1 cellular context compared by ENCODE assay signal in the genomic region with DNA sequence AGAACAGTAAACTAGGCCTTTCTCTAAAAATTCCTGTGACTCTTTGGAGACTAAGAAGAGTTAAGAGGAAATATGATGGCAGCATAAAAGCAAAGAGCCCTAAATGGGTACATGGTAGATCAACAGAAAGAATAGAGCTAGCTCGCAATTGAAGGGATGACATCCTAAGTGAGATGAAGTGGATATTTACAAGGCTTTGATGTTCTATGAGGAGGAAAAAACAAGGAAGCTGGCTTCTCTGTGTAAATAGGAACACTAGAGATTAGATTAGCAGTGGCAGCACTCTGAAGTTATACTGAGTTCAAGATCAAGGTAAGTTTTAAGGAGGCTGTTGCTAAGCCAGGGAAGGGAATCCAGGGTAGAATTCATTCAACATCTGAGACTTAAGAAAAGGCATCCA.
TF ChIP-seq lines count a peak whose summit lies in the region.

No MANE protein-coding gene starts in this region.

TF ChIP-seq in HepG2, 621 proteins besides CTCF, POLR2A, EP300 and RAD21 (continued from another document and continues in another):
- TF ChIP-seq, protein P1, sequence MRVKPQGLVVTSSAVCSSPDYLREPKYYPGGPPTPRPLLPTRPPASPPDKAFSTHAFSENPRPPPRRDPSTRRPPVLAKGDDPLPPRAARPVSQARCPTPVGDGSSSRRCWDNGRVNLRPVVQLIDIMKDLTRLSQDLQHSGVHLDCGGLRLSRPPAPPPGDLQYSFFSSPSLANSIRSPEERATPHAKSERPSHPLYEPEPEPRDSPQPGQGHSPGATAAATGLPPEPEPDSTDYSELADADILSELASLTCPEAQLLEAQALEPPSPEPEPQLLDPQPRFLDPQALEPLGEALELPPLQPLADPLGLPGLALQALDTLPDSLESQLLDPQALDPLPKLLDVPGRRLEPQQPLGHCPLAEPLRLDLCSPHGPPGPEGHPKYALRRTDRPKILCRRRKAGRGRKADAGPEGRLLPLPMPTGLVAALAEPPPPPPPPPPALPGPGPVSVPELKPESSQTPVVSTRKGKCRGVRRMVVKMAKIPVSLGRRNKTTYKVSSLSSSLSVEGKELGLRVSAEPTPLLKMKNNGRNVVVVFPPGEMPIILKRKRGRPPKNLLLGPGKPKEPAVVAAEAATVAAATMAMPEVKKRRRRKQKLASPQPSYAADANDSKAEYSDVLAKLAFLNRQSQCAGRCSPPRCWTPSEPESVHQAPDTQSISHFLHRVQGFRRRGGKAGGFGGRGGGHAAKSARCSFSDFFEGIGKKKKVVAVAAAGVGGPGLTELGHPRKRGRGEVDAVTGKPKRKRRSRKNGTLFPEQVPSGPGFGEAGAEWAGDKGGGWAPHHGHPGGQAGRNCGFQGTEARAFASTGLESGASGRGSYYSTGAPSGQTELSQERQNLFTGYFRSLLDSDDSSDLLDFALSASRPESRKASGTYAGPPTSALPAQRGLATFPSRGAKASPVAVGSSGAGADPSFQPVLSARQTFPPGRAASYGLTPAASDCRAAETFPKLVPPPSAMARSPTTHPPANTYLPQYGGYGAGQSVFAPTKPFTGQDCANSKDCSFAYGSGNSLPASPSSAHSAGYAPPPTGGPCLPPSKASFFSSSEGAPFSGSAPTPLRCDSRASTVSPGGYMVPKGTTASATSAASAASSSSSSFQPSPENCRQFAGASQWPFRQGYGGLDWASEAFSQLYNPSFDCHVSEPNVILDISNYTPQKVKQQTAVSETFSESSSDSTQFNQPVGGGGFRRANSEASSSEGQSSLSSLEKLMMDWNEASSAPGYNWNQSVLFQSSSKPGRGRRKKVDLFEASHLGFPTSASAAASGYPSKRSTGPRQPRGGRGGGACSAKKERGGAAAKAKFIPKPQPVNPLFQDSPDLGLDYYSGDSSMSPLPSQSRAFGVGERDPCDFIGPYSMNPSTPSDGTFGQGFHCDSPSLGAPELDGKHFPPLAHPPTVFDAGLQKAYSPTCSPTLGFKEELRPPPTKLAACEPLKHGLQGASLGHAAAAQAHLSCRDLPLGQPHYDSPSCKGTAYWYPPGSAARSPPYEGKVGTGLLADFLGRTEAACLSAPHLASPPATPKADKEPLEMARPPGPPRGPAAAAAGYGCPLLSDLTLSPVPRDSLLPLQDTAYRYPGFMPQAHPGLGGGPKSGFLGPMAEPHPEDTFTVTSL (CRISPR knock-in tag; IDR thresholded peaks at IDR 0.05; ENCODE audit: borderline replicate concordance) = no peak
- no peak for TF ChIP-seq IRX3 (CRISPR knock-in tag; IDR thresholded peaks at IDR 0.05; ENCODE audit: borderline replicate concordance, low read depth)
- no peak for TF ChIP-seq NKX3-1 (CRISPR knock-in tag; IDR thresholded peaks at IDR 0.05)
- TF ChIP-seq, protein P2, sequence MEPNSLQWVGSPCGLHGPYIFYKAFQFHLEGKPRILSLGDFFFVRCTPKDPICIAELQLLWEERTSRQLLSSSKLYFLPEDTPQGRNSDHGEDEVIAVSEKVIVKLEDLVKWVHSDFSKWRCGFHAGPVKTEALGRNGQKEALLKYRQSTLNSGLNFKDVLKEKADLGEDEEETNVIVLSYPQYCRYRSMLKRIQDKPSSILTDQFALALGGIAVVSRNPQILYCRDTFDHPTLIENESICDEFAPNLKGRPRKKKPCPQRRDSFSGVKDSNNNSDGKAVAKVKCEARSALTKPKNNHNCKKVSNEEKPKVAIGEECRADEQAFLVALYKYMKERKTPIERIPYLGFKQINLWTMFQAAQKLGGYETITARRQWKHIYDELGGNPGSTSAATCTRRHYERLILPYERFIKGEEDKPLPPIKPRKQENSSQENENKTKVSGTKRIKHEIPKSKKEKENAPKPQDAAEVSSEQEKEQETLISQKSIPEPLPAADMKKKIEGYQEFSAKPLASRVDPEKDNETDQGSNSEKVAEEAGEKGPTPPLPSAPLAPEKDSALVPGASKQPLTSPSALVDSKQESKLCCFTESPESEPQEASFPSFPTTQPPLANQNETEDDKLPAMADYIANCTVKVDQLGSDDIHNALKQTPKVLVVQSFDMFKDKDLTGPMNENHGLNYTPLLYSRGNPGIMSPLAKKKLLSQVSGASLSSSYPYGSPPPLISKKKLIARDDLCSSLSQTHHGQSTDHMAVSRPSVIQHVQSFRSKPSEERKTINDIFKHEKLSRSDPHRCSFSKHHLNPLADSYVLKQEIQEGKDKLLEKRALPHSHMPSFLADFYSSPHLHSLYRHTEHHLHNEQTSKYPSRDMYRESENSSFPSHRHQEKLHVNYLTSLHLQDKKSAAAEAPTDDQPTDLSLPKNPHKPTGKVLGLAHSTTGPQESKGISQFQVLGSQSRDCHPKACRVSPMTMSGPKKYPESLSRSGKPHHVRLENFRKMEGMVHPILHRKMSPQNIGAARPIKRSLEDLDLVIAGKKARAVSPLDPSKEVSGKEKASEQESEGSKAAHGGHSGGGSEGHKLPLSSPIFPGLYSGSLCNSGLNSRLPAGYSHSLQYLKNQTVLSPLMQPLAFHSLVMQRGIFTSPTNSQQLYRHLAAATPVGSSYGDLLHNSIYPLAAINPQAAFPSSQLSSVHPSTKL (CRISPR knock-in tag; IDR thresholded peaks at IDR 0.05) = peak; percentile 45; the same call in 1 of the 2 replicates
- no peak for TF ChIP-seq SP140L (CRISPR knock-in tag; IDR thresholded peaks at IDR 0.05; ENCODE audit: borderline replicate concordance)
- TF ChIP-seq FOXA1 (IDR thresholded peaks at IDR 0.05) = no peak
- TF ChIP-seq FOXA1 (CRISPR knock-in tag; IDR thresholded peaks at IDR 0.05) = peak; percentile 65; the same call in 1 of the 2 replicates
- no peak for TF ChIP-seq SALL2 (CRISPR knock-in tag; IDR thresholded peaks at IDR 0.05)
- TF ChIP-seq, protein P3, sequence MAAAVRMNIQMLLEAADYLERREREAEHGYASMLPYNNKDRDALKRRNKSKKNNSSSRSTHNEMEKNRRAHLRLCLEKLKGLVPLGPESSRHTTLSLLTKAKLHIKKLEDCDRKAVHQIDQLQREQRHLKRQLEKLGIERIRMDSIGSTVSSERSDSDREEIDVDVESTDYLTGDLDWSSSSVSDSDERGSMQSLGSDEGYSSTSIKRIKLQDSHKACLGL (CRISPR knock-in tag; IDR thresholded peaks at IDR 0.05) = no peak
- TF ChIP-seq ETV5 (CRISPR knock-in tag; IDR thresholded peaks at IDR 0.05; ENCODE audit: borderline replicate concordance) = peak; percentile 29; the same call in 1 of the 2 replicates
- no peak for TF ChIP-seq MAFK (conservative IDR thresholded peaks at IDR 0.05 in 1 of 2, IDR thresholded peaks at IDR 0.05 in 1 of 2; ENCODE audit: low read length in 2 of 2)
- TF ChIP-seq GATA4 (IDR thresholded peaks at IDR 0.05; ENCODE audit: borderline replicate concordance, low read depth) = peak; percentile 55; the same call in 1 of the 2 replicates
- TF ChIP-seq ZNF878 (CRISPR knock-in tag; IDR thresholded peaks at IDR 0.05) = no peak
- TF ChIP-seq ONECUT2 (CRISPR knock-in tag; IDR thresholded peaks at IDR 0.05) = no peak
- no peak for TF ChIP-seq ZNF136 (CRISPR knock-in tag; IDR thresholded peaks at IDR 0.05; ENCODE audit: low read depth)
- no peak for TF ChIP-seq ZFP82 (CRISPR knock-in tag; IDR thresholded peaks at IDR 0.05; ENCODE audit: borderline replicate concordance)
- TF ChIP-seq, protein P4, sequence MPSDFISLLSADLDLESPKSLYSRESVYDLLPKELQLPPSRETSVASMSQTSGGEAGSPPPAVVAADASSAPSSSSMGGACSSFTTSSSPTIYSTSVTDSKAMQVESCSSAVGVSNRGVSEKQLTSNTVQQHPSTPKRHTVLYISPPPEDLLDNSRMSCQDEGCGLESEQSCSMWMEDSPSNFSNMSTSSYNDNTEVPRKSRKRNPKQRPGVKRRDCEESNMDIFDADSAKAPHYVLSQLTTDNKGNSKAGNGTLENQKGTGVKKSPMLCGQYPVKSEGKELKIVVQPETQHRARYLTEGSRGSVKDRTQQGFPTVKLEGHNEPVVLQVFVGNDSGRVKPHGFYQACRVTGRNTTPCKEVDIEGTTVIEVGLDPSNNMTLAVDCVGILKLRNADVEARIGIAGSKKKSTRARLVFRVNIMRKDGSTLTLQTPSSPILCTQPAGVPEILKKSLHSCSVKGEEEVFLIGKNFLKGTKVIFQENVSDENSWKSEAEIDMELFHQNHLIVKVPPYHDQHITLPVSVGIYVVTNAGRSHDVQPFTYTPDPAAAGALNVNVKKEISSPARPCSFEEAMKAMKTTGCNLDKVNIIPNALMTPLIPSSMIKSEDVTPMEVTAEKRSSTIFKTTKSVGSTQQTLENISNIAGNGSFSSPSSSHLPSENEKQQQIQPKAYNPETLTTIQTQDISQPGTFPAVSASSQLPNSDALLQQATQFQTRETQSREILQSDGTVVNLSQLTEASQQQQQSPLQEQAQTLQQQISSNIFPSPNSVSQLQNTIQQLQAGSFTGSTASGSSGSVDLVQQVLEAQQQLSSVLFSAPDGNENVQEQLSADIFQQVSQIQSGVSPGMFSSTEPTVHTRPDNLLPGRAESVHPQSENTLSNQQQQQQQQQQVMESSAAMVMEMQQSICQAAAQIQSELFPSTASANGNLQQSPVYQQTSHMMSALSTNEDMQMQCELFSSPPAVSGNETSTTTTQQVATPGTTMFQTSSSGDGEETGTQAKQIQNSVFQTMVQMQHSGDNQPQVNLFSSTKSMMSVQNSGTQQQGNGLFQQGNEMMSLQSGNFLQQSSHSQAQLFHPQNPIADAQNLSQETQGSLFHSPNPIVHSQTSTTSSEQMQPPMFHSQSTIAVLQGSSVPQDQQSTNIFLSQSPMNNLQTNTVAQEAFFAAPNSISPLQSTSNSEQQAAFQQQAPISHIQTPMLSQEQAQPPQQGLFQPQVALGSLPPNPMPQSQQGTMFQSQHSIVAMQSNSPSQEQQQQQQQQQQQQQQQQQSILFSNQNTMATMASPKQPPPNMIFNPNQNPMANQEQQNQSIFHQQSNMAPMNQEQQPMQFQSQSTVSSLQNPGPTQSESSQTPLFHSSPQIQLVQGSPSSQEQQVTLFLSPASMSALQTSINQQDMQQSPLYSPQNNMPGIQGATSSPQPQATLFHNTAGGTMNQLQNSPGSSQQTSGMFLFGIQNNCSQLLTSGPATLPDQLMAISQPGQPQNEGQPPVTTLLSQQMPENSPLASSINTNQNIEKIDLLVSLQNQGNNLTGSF (CRISPR knock-in tag; IDR thresholded peaks at IDR 0.05) = no peak
- no peak for TF ChIP-seq MBD4 (IDR thresholded peaks at IDR 0.05; ENCODE audit: borderline replicate concordance, low read length)
- TF ChIP-seq ZMYM3 (CRISPR knock-in tag; IDR thresholded peaks at IDR 0.05) = no peak
- TF ChIP-seq, protein P5, sequence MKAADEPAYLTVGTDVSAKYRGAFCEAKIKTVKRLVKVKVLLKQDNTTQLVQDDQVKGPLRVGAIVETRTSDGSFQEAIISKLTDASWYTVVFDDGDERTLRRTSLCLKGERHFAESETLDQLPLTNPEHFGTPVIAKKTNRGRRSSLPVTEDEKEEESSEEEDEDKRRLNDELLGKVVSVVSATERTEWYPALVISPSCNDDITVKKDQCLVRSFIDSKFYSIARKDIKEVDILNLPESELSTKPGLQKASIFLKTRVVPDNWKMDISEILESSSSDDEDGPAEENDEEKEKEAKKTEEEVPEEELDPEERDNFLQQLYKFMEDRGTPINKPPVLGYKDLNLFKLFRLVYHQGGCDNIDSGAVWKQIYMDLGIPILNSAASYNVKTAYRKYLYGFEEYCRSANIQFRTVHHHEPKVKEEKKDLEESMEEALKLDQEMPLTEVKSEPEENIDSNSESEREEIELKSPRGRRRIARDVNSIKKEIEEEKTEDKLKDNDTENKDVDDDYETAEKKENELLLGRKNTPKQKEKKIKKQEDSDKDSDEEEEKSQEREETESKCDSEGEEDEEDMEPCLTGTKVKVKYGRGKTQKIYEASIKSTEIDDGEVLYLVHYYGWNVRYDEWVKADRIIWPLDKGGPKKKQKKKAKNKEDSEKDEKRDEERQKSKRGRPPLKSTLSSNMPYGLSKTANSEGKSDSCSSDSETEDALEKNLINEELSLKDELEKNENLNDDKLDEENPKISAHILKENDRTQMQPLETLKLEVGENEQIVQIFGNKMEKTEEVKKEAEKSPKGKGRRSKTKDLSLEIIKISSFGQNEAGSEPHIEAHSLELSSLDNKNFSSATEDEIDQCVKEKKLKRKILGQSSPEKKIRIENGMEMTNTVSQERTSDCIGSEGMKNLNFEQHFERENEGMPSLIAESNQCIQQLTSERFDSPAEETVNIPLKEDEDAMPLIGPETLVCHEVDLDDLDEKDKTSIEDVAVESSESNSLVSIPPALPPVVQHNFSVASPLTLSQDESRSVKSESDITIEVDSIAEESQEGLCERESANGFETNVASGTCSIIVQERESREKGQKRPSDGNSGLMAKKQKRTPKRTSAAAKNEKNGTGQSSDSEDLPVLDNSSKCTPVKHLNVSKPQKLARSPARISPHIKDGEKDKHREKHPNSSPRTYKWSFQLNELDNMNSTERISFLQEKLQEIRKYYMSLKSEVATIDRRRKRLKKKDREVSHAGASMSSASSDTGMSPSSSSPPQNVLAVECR (CRISPR knock-in tag; IDR thresholded peaks at IDR 0.05; ENCODE audit: borderline replicate concordance) = no peak
- no peak for TF ChIP-seq RELA (CRISPR knock-in tag; IDR thresholded peaks at IDR 0.05)
- TF ChIP-seq ZFYVE20 (CRISPR knock-in tag; IDR thresholded peaks at IDR 0.05; ENCODE audit: borderline replicate concordance, low read depth) = no peak
- no peak for TF ChIP-seq IRF2 (CRISPR knock-in tag; IDR thresholded peaks at IDR 0.05)
- TF ChIP-seq, protein P6, sequence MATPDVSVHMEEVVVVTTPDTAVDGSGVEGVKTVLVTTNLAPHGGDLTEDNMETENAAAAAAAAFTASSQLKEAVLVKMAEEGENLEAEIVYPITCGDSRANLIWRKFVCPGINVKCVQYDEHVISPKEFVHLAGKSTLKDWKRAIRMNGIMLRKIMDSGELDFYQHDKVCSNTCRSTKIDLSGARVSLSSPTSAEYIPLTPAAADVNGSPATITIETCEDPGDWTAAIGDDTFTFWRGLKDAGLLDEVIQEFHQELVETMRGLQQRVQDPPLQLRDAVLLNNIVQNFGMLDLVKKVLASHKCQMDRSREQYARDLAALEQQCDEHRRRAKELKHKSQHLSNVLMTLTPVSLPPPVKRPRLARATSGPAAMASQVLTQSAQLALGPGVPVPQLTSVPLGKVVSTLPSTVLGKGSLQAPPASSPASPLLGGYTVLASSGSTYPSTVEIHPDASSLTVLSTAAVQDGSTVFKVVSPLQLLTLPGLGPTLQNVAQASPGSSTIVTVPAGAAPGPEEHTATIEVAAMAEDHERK (CRISPR knock-in tag; IDR thresholded peaks at IDR 0.05; ENCODE audit: low read depth) = no peak
- TF ChIP-seq, protein P7, sequence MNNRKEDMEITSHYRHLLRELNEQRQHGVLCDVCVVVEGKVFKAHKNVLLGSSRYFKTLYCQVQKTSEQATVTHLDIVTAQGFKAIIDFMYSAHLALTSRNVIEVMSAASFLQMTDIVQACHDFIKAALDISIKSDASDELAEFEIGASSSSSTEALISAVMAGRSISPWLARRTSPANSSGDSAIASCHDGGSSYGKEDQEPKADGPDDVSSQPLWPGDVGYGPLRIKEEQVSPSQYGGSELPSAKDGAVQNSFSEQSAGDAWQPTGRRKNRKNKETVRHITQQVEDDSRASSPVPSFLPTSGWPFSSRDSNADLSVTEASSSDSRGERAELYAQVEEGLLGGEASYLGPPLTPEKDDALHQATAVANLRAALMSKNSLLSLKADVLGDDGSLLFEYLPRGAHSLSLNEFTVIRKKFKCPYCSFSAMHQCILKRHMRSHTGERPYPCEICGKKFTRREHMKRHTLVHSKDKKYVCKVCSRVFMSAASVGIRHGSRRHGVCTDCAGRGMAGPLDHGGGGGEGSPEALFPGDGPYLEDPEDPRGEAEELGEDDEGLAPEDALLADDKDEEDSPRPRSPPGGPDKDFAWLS (CRISPR knock-in tag; IDR thresholded peaks at IDR 0.05; ENCODE audit: borderline replicate concordance) = no peak
- TF ChIP-seq TCF7 (IDR thresholded peaks at IDR 0.05; ENCODE audit: low read depth) = peak; percentile 67
- no peak for TF ChIP-seq SOX13 (IDR thresholded peaks at IDR 0.05)
- TF ChIP-seq SOX13 (CRISPR knock-in tag; conservative IDR thresholded peaks at IDR 0.05 in 1 of 2, IDR thresholded peaks at IDR 0.05 in 1 of 2) = peak in 1 of 2 experiments; percentile 42; a peak in 1 of 4 replicates
- TF ChIP-seq GABPA (IDR thresholded peaks at IDR 0.05; ENCODE audit: low read depth, low read length) = no peak
- no peak for TF ChIP-seq GABPA (CRISPR knock-in tag; IDR thresholded peaks at IDR 0.05; ENCODE audit: low read depth)
- no peak for TF ChIP-seq NCOA5 (CRISPR knock-in tag; IDR thresholded peaks at IDR 0.05)
- TF ChIP-seq PLRG1 (conservative IDR thresholded peaks at IDR 0.05) = no peak
- TF ChIP-seq ZNF724P (CRISPR knock-in tag; IDR thresholded peaks at IDR 0.05; ENCODE audit: borderline replicate concordance) = no peak
- peak; percentile 91 for TF ChIP-seq RARA (CRISPR knock-in tag; IDR thresholded peaks at IDR 0.05)
